Comparison of ENCODE assay signal across 22 cellular contexts in the genomic region with DNA sequence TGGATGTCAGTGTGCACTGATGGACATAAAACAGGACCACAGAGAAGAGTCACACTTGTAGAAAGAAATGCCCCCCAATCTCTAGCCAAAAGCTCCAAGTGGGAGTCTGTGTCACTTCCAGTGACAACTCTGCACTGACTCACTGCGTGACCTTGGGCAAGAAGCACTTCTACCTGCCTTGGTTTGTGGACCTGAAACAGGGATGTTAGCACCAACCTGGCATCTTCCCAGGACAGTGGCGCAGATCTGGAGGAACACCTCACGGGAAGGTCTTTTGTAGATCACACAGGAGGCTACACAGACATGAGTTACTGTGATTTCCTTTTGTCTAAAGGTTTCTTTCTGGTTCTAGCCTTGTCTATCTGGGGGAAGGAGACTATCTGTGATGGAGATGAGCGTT.
"Had no signal": no experiment of that assay in that cellular context is flagged by ENCODE, and none has a peak within 500 bp of the region (broad histone marks: within the 10 kb centered on the region; RNA-seq: fewer than 3 reads in every experiment).

No MANE protein-coding gene starts in this region.

- FAIRE-seq: RCC 7860 had no signal

- H3K27ac ChIP-seq: SJSA1, SK-N-MC had no signal

- DNase-seq: IMR-90, Karpas-422, KG1, MG63, NCI-H1092, NCI-H1105 treated with DMSO at 0.1 percent for 48 hours, NCI-H1417 treated with DMSO at 0.1 percent for 48 hours, NCI-H146, NCI-H1694 treated with DMSO at 0.1 percent for 48 hours, NCI-H1930, NCI-H2081, NCI-H2107, NCI-H2227 treated with DMSO at 0.1 percent for 48 hours, NCI-H524, NCI-H526 treated with DMSO at 0.1 percent for 48 hours, NCI-H748 treated with DMSO at 0.1 percent for 48 hours, Right ventricle myocardium superior, RPMI8226, SIG-M5 had no signal

- H3K9me3 ChIP-seq: MG63, SJSA1 had no signal

- H3K36me3 ChIP-seq: MG63, SJSA1 had no signal

- H3K4me3 ChIP-seq: MG63, SJSA1, SK-N-MC had no signal
